1 cellular context compared by ENCODE assay signal in the genomic region with DNA sequence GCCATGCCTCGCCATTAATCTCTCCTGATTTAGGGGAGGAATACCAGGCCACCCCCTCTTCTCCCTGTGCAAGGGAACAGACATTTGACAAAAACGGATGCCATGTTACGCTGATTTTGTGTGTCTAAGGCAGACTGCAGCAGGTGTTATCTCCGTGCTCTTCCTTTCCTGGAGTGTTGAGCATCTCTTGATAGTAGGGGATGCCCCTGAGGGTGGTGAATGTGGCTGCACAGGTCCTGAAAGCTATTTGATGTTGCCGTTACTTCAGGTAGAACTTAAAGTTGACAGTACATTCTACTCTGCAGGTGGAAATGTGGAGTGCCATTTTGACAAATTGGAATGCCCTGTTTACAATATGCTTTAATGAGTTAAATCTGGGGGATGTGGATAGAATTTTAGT.
TF ChIP-seq lines count a peak whose summit lies in the region.

No MANE protein-coding gene starts in this region.

TF ChIP-seq in SK-N-SH, 30 proteins besides CTCF, POLR2A, EP300 and RAD21 (continued from another document):
- TF ChIP-seq RCOR1 (IDR thresholded peaks at IDR 0.05; ENCODE audit: low read length) = no peak
